ENCODE assay signal across 8 cellular contexts in the genomic region with DNA sequence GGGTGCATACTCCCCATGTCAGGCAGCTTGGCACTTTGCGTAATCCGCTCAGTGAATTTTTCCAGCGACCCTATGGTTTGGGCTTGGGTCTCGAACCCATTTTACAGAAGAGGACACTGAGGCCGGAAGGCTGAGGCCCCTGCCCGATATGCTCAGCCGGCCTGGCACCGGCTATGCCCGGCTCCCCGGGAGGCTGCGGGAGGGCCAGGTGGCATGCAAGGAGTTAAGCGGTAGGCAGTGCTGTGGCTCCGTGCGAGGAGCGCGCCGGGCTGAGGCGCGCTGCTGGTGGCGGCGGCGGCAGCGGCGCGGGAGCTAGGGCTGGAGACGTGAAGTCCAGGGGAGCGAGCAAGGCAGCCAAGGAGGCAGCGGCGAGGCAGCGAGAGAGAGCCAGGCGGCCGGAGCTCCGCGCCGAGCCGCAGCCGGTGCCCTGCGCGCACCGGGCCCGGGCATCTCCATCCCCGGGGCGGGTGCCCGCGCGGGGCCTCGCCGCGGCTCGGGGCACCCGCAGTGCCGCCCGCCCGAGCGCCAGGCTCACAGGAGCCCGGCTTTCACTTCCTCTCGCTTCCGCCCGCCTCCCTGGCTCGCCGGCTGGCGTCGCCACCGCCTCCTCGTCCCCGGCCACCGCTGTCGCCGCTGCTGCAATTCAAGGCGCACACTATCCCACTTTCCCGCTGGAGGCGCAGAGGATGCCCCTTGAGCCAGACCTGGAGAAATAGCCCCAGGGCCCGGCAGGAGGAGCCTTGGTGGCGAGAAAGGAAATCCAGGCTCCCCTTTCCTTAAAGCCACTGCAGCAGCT. TPM values are rescaled to one million over a fixed set of nuclear protein-coding genes. Genes with fewer than 3 reads are reported as not detected.
A peak's percentile ranks its signal among the peaks of the same experiment; 100 is the strongest.
DNase-seq lines count a peak whose midpoint lies in the region; ATAC-seq, FAIRE-seq and TF ChIP-seq lines count a peak whose summit lies in the region.
"Had no signal": no experiment of that assay in that cellular context is flagged by ENCODE, and none has a peak within 500 bp of the region (broad histone marks: within the 10 kb centered on the region; RNA-seq: fewer than 3 reads in every experiment).

Gene WSCD2, plus strand, starts transcription at position 272 of the 796 bp plus-strand sequence. CDS start 66,545 bp downstream, outside the sequence.

- H3K36me3 ChIP-seq in GM12878 (ENCODE audit: control insufficient read depth in 2 of 2, insufficient read depth in 2 of 2, low read length in 1 of 2): no peaks in the 10 kb centered on the region
- H3K36me3 ChIP-seq in iPS-18a (ENCODE audit: control insufficient read depth, low read depth, low read length): no peaks in the 10 kb centered on the region

- DNase-seq in GM03348 (ENCODE audit: low spot score) (peak; percentile 63), NCI-H2196 treated with DMSO at 0.1 percent for 48 hours (lab: John Stamatoyannopoulos, UW; ENCODE audit: unreplicated experiment) (peak; percentile 38), GM12878 (ENCODE audit: low read depth, low spot score) (no peak), sciatic nerve (ENCODE audit: low spot score) (no peak), GM13976 (ENCODE audit: low spot score) (no peak)

- TF ChIP-seq POLR2A in GM12878 (IDR thresholded peaks at IDR 0.05; ENCODE audit: low read depth, low read length): no peak

- H3K9me3 ChIP-seq in GM12878 (replicated peaks; ENCODE audit: control insufficient read depth, insufficient read depth, low read length) (no peaks in the 10 kb centered on the region), iPS-18a (ENCODE audit: control insufficient read depth, low read depth, low read length) (no peaks in the 10 kb centered on the region)

- SMC1A ChIA-PET in GM12878 (lab: Charles Lee; ENCODE audit: uncharacterized antibody, unreplicated experiment): no interaction called here

- H3K9ac ChIP-seq in GM12878 (ENCODE audit: control insufficient read depth, insufficient read depth, low read length): no peak within 1 kb of the TSS
- H3K9ac ChIP-seq in iPS-18a (ENCODE audit: low read length): no peak within 1 kb of the TSS

- no peak for TF ChIP-seq RAD21 in GM12878 (IDR thresholded peaks at IDR 0.05; ENCODE audit: insufficient read depth, low read depth, low read length)

- no peaks in the 10 kb centered on the region for H3K79me2 ChIP-seq in GM12878 (ENCODE audit: control insufficient read depth, insufficient read depth, low read length)

- ATAC-seq in GM12878: peak; percentile 69
- peak; percentile 51 for ATAC-seq in sciatic nerve
- ATAC-seq in HG02981 (IDR thresholded peaks at IDR 0.05; ENCODE audit: unreplicated experiment): no peak

- H4K20me1 ChIP-seq in GM12878 (ENCODE audit: control insufficient read depth, insufficient read depth): no peaks in the 10 kb centered on the region; the same call in 1 of the 2 replicates

- intact Hi-C loops in GM12878 (cut with micrococcal nuclease; ENCODE audit: unreplicated experiment) (no loop called here), sciatic nerve (cut with DNase I) (no loop called here)

- no peak within 1 kb of the TSS for H2AFZ ChIP-seq in GM12878 (ENCODE audit: control insufficient read depth, low read depth, low read length)

- POLR2A ChIA-PET in GM12878 (lab: Charles Lee): no interaction called here

- 11% methylated on average over 54 of the region's 74 CpGs for WGBS in GM12878 (ENCODE audit: insufficient coverage, insufficient replicate concordance, low lambda C conversion rate, missing lambda C conversion rate)

- TF ChIP-seq EP300 in GM12878 (IDR thresholded peaks at IDR 0.05; ENCODE audit: borderline replicate concordance in 1 of 2, control insufficient read depth in 1 of 2, low read depth in 2 of 2, low read length in 2 of 2): no peak

- no peak for TF ChIP-seq CTCF in GM12878 (IDR thresholded peaks at IDR 0.05 in 2 of 3, conservative IDR thresholded peaks at IDR 0.05 in 1 of 3; ENCODE audit: control insufficient read depth in 2 of 3, extremely low read depth in 1 of 3, insufficient read depth in 1 of 3, low read depth in 3 of 3, low read length in 3 of 3)
- no peak for TF ChIP-seq CTCF in GM13976 (IDR thresholded peaks at IDR 0.05; ENCODE audit: borderline replicate concordance, control extremely low read depth, extremely low read depth, insufficient read depth, missing control alignments)

- FAIRE-seq in GM12878 (lab: Jason Lieb, UNC): no peak

- BruUV-seq in GM12878 (replicated peaks; lab: Mats Ljungman, UMichigan): no TSS peak

- no peak within 1 kb of the TSS for H3K4me3 ChIP-seq in GM12878
- peak within 1 kb of the TSS; percentile 71 for H3K4me3 ChIP-seq in iPS-18a (ENCODE audit: low read length)

- CTCF ChIA-PET in GM12878 (lab: Yijun Ruan, JAX): no interaction called here

- H3K4me2 ChIP-seq in GM12878 (ENCODE audit: control insufficient read depth, insufficient read depth): no peak within 1 kb of the TSS

- no peak within 1 kb of the TSS for H3K27ac ChIP-seq in GM12878 (ENCODE audit: control insufficient read depth, insufficient read depth)
- H3K27ac ChIP-seq in iPS-18a (ENCODE audit: low read length): no peak within 1 kb of the TSS

- in situ Hi-C loops in GM12878 (cut with MboI): no loop called here
- in situ Hi-C loops in GM13976 (cut with MboI; ENCODE audit: low sequenced_read_pairs, unreplicated experiment): no loop called here

- H3K4me1 ChIP-seq in GM12878 (ENCODE audit: control insufficient read depth, insufficient read depth, low read length) (no peaks in the 10 kb centered on the region), iPS-18a (ENCODE audit: control insufficient read depth, low read depth, low read length) (peaks cover 8% of the 10 kb centered on the region)

- H3K27me3 ChIP-seq in GM12878 (replicated peaks in 1 of 2; ENCODE audit: control insufficient read depth in 2 of 2, insufficient read depth in 2 of 2, low read length in 1 of 2): peaks cover 4 to 8% of the 10 kb centered on the region in 2 experiments
- peaks cover 22% of the 10 kb centered on the region for H3K27me3 ChIP-seq in iPS-18a (ENCODE audit: control insufficient read depth, insufficient read depth, low read length)

- RAD21 ChIA-PET in GM12878 (lab: Charles Lee; ENCODE audit: unreplicated experiment): no interaction called here

TF ChIP-seq in GM12878, 131 proteins besides CTCF, POLR2A, EP300 and RAD21:
- peak; percentile 92 for TF ChIP-seq HDAC6 (IDR thresholded peaks at IDR 0.05; ENCODE audit: unreplicated experiment)
- TF ChIP-seq IRF3 (IDR thresholded peaks at IDR 0.05): no peak
- peak; percentile 42 for TF ChIP-seq SPI1 (IDR thresholded peaks at IDR 0.05; ENCODE audit: borderline replicate concordance, insufficient read depth, low read depth, low read length)

RNA-seq across cellular contexts. Expression of gene WSCD2, which starts in this region (rescaled TPM):
- total RNA-seq in GM12878 (2013; cell fraction: nucleolus; rRNA removed): not detected in 2 replicates
- total RNA-seq in GM12878 (2014; rRNA removed): not detected in 2 replicates
- not detected in 2 replicates for total RNA-seq in GM12878 (2014; rRNA removed; fragmentation: Illumina TruSeq; extraction: Trizol)
- total RNA-seq in GM12878 (2021): not detected in 2 replicates
- not detected for polyA plus RNA-seq in GM12878 (2011; ENCODE audit: low read depth)
- polyA plus RNA-seq in GM12878 (2011; rRNA removed): not detected in 2 replicates
- not detected in 2 replicates for polyA plus RNA-seq in GM12878 (2011; cell fraction: cytosol; rRNA removed)
- polyA plus RNA-seq in GM12878 (2011; cell fraction: nucleus; rRNA removed): not detected in 2 replicates
- polyA plus RNA-seq in GM12878 (2012): not detected in 2 replicates
- polyA plus RNA-seq in GM12878 (2014; fragmentation: Illumina TruSeq; extraction: Trizol): not detected in 2 replicates
- not detected for polyA plus RNA-seq in GM12878 (2014; fragmentation: Nextera tagmentation; extraction: Ambion mirVana)
- 0.41 TPM in 1 of 2 replicates, not detected in the other for polyA plus RNA-seq in GM12878 (2014; rRNA removed)
- polyA plus RNA-seq in GM12878 (2016; fragmentation: Nextera tagmentation; extraction: Ambion mirVana): not detected
- polyA minus RNA-seq in GM12878 (2011; rRNA and poly(A)+ RNA removed): not detected in 2 replicates
- not detected in 2 replicates for polyA minus RNA-seq in GM12878 (2011; cell fraction: cytosol; rRNA and poly(A)+ RNA removed)
- polyA minus RNA-seq in GM12878 (2011; cell fraction: nucleus; rRNA and poly(A)+ RNA removed): not detected in 2 replicates
- 33.0 TPM for total RNA-seq in sciatic nerve
- total RNA-seq: T-helper 2 cell treated with Interferon-gamma antibody and Interleukin-4, amounts not matched to agents 100 ng/mL and 5 ng/mL, for 36 hours had no signal

Comparison
In these comparisons a context has a peak if more than half of its experiments do, and no peak if none do; other contexts are left out.
1. RNA of gene WSCD2 (total RNA-seq): 33.0 TPM in sciatic nerve (single experiment); not detected in GM12878; every median in the first group is over 10 times any median in the second.
2. Peak in ATAC-seq in GM12878; RNA of the gene not detected or under 1 TPM.
3. DNase-seq: peak in GM03348 (single experiment) and NCI-H2196 treated with DMSO at 0.1 percent for 48 hours (single experiment); none in GM12878 (single experiment), sciatic nerve (single experiment) and GM13976 (single experiment).